30 cellular contexts compared by ENCODE assay signal in genomic region chr11:130318031-130318673, GRCh38. TPM values are rescaled to one million over a fixed set of nuclear protein-coding genes. Genes with fewer than 3 reads are reported as not detected.
DNase-seq lines count a peak whose midpoint lies in the region; ATAC-seq, FAIRE-seq and TF ChIP-seq lines count a peak whose summit lies in the region.
"Had no signal": no experiment of that assay in that cellular context is flagged by ENCODE, and none has a peak within 500 bp of the region (broad histone marks: within the 10 kb centered on the region; RNA-seq: fewer than 3 reads in every experiment).

No MANE protein-coding gene starts in this region.

- POLR2A ChIA-PET in A549 (lab: Yijun Ruan, JAX) = no interaction called here

- no peak overlapping the region for H3K9ac ChIP-seq in endodermal cell (ENCODE audit: extremely low read depth, low read length, poor library complexity, severe bottlenecking)

- H3K4me3 ChIP-seq in A549 = no peak overlapping the region
- no peak overlapping the region for H3K4me3 ChIP-seq in endodermal cell (ENCODE audit: low read length)
- H3K4me3 ChIP-seq in right lobe of liver = no peak overlapping the region
- H3K4me3 ChIP-seq: dorsolateral prefrontal cortex, SK-N-MC, transverse colon had no signal

- TF ChIP-seq CTCF in A549 (IDR thresholded peaks at IDR 0.05) (no peak), endodermal cell (conservative IDR thresholded peaks at IDR 0.05) (no peak), right lobe of liver (IDR thresholded peaks at IDR 0.05) (no peak), HFFc6 (IDR thresholded peaks at IDR 0.05) (no peak)

- H3K4me2 ChIP-seq in A549 = peak overlapping the region; percentile 77

- no peak overlapping the region for H3K27ac Mint-ChIP-seq in endodermal cell
- no peak overlapping the region for H3K27ac Mint-ChIP-seq in HFFc6
- H3K27ac Mint-ChIP-seq: activated CD4-positive, alpha-beta memory T cell treated with anti-CD3 and anti-CD28 coated beads, Interleukin-2, amount 10 ng/mL, durations not matched to agents 7 days and 5 days; activated naive CD8-positive, alpha-beta T cell treated with anti-CD3 and anti-CD28 coated beads for 36 hours; CD8-positive, alpha-beta T cell had no signal

- H3K9me3 Mint-ChIP-seq in endodermal cell (peaks cover 30% of the 10 kb centered on the region), HFFc6 (peaks cover 15% of the 10 kb centered on the region)

- no peak for FAIRE-seq in A549 (lab: Jason Lieb, UNC)
- FAIRE-seq: A204.1, endothelial cell of umbilical vein had no signal

- H3K27me3 ChIP-seq in endodermal cell (ENCODE audit: control insufficient read depth, insufficient read depth, low read length, poor library complexity, severe bottlenecking) = no peaks in the 10 kb centered on the region
- no peaks in the 10 kb centered on the region for H3K27me3 ChIP-seq in right lobe of liver
- H3K27me3 ChIP-seq: dorsolateral prefrontal cortex, transverse colon had no signal

- no peak for TF ChIP-seq POLR2A in A549 (IDR thresholded peaks at IDR 0.05; ENCODE audit: low read length)
- TF ChIP-seq POLR2A in right lobe of liver (IDR thresholded peaks at IDR 0.05) = no peak
- no peak for TF ChIP-seq POLR2A in erythroblast (IDR thresholded peaks at IDR 0.05; ENCODE audit: low read length)

- H3K4me1 Mint-ChIP-seq in endodermal cell = peaks cover 27% of the 10 kb centered on the region
- peaks cover 12% of the 10 kb centered on the region for H3K4me1 Mint-ChIP-seq in HFFc6 (ENCODE audit: low read depth)

- ATAC-seq in A549 (no peak), right lobe of liver (peak in 2 of 4 donors; percentile 16 to 25), GM19467 (IDR thresholded peaks at IDR 0.05; ENCODE audit: unreplicated experiment) (no peak)
- ATAC-seq: CD8-positive, alpha-beta T cell; HCT116 had no signal

- TF ChIP-seq RAD21 in A549 (conservative IDR thresholded peaks at IDR 0.05 in 1 of 2, IDR thresholded peaks at IDR 0.05 in 1 of 2) = no peak

- H3K36me3 Mint-ChIP-seq in endodermal cell (ENCODE audit: low read depth) (no peaks in the 10 kb centered on the region), HFFc6 (ENCODE audit: low read depth) (peaks cover 8% of the 10 kb centered on the region; the same call in 1 of the 2 replicates)

- intact Hi-C loops in right lobe of liver (cut with DNase I) = no loop called here

- TF ChIP-seq EP300 in A549 (IDR thresholded peaks at IDR 0.05) = no peak

- no peaks in the 10 kb centered on the region for H3K27me3 Mint-ChIP-seq in endodermal cell (ENCODE audit: insufficient read depth)
- H3K27me3 Mint-ChIP-seq in HFFc6 (ENCODE audit: insufficient read depth) = peaks cover 8% of the 10 kb centered on the region
- H3K27me3 Mint-ChIP-seq: activated CD4-positive, alpha-beta memory T cell treated with anti-CD3 and anti-CD28 coated beads, Interleukin-2, amount 10 ng/mL, durations not matched to agents 7 days and 5 days; activated naive CD8-positive, alpha-beta T cell treated with anti-CD3 and anti-CD28 coated beads for 36 hours had no signal

- H3K27ac ChIP-seq in A549 = peak overlapping the region; percentile 69 to 83; a peak in 5 of 6 replicates
- H3K27ac ChIP-seq in endodermal cell (ENCODE audit: low read depth, low read length) = no peak overlapping the region
- peak overlapping the region; percentile 12 to 60 (median 53) for H3K27ac ChIP-seq in right lobe of liver
- H3K27ac ChIP-seq: dorsolateral prefrontal cortex, SK-N-MC, transverse colon had no signal

- WGBS in A549 (ENCODE audit: missing lambda C conversion rate) = 9% methylated on average over 4 of the region's 4 CpGs
- 79 to 88% methylated on average over 1 to 4 of the region's 4 CpGs for WGBS in endodermal cell (ENCODE audit: insufficient coverage in 1 of 2, insufficient read length in 1 of 2), 2 experiments
- 27% methylated on average over 4 of the region's 4 CpGs for WGBS in right lobe of liver (ENCODE audit: insufficient coverage, low coverage, low lambda C conversion rate, missing lambda C conversion rate)

- H3K4me3 Mint-ChIP-seq in endodermal cell (no peak overlapping the region), HFFc6 (no peak overlapping the region)
- H3K4me3 Mint-ChIP-seq: activated CD4-positive, alpha-beta memory T cell treated with anti-CD3 and anti-CD28 coated beads, Interleukin-2, amount 10 ng/mL, durations not matched to agents 7 days and 5 days; activated naive CD8-positive, alpha-beta T cell treated with anti-CD3 and anti-CD28 coated beads for 36 hours; CD8-positive, alpha-beta T cell had no signal

- H3K36me3 ChIP-seq in endodermal cell (ENCODE audit: control insufficient read depth, insufficient read depth, low read length) (no peaks in the 10 kb centered on the region), right lobe of liver (no peaks in the 10 kb centered on the region)
- H3K36me3 ChIP-seq: transverse colon had no signal

- H3K9me3 ChIP-seq in A549 = peaks cover 8% of the 10 kb centered on the region; the same call in 1 of the 3 replicates
- peaks cover 36% of the 10 kb centered on the region for H3K9me3 ChIP-seq in endodermal cell (ENCODE audit: control insufficient read depth, low read length)
- no peaks in the 10 kb centered on the region for H3K9me3 ChIP-seq in right lobe of liver
- H3K9me3 ChIP-seq: transverse colon had no signal

- CTCF ChIA-PET in A549 (lab: Yijun Ruan, JAX) = no interaction called here

- DNase-seq in A549 (ENCODE audit: low read depth in 1 of 2, low spot score in 1 of 2) (no peak), NCI-H526 (lab: John Stamatoyannopoulos, UW) (peak; percentile 71 to 87), endodermal cell (peak; percentile 55), right lobe of liver (no peak), erythroblast (lab: John Stamatoyannopoulos, UW) (no peak), NCI-H774 (lab: John Stamatoyannopoulos, UW) (no peak), HFFc6 (no peak)
- DNase-seq: activated CD4-positive, alpha-beta memory T cell treated with anti-CD3 and anti-CD28 coated beads, Interleukin-2, amount 10 ng/mL, durations not matched to agents 7 days and 5 days; activated CD4-positive, alpha-beta T cell treated with anti-CD3 and anti-CD28 coated beads for 1 hour; activated effector memory CD4-positive, alpha-beta T cell treated with anti-CD3 and anti-CD28 coated beads, Interleukin-2, amount 50 U/mL, for 16 hours; activated naive CD8-positive, alpha-beta T cell treated with anti-CD3 and anti-CD28 coated beads for 36 hours; activated T-cell treated with anti-CD3 and anti-CD28 coated beads for 4 hours; aorta; CD8-positive, alpha-beta T cell; cerebellar nuclear complex; dorsolateral prefrontal cortex; glutamatergic neuron; Karpas-422; NCI-H1417 treated with DMSO at 0.1 percent for 48 hours; NCI-H2081 treated with DMSO at 0.1 percent for 48 hours; NCI-H345; nucleus accumbens; retina; T-helper 2 cell; transverse colon had no signal

- H3K4me1 ChIP-seq in A549 (peaks cover 18% of the 10 kb centered on the region), endodermal cell (ENCODE audit: control insufficient read depth, insufficient read depth, low read length) (peaks cover 6% of the 10 kb centered on the region), right lobe of liver (peaks cover 0 to 20% (median 9%) of the 10 kb centered on the region in 4 donors)

TF ChIP-seq in A549, 52 proteins besides CTCF, POLR2A, EP300 and RAD21:
- TF ChIP-seq JUN (IDR thresholded peaks at IDR 0.05) (no peak), RCOR1 (IDR thresholded peaks at IDR 0.05; ENCODE audit: low read depth, low read length) (no peak), NPAS2 (CRISPR knock-in tag; IDR thresholded peaks at IDR 0.05; ENCODE audit: borderline replicate concordance) (no peak), PHF8 (IDR thresholded peaks at IDR 0.05; ENCODE audit: borderline replicate concordance, low read depth) (no peak), E2F6 (IDR thresholded peaks at IDR 0.05; ENCODE audit: borderline replicate concordance, low read depth) (no peak), CEBPB (IDR thresholded peaks at IDR 0.05) (no peak), KDM1A (IDR thresholded peaks at IDR 0.05; ENCODE audit: low read depth) (no peak), ZSCAN20 (CRISPR knock-in tag; IDR thresholded peaks at IDR 0.05) (no peak)
- TF ChIP-seq, protein P1, sequence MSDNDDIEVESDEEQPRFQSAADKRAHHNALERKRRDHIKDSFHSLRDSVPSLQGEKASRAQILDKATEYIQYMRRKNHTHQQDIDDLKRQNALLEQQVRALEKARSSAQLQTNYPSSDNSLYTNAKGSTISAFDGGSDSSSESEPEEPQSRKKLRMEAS (IDR thresholded peaks at IDR 0.05) = no peak
TF ChIP-seq in A549: peak in this region for 0.

RNA-seq across cellular contexts. Expression of gene ZBTB44, which starts 3.4 kb away (rescaled TPM):
- polyA plus RNA-seq in A549 (2011; rRNA removed) (16.1 and 21.0 TPM in 2 replicates), A549 (2017; fragmentation: RNase III; extraction: RNeasy Plus Mini Kit Qiagen cat#74134 plus additional on column Dnase treatment) (6.7 to 8.3 TPM (median 8.0 TPM) in 3 replicates)
- 4.5 and 5.2 TPM in 2 replicates for polyA plus RNA-seq in A549 (2012; cell fraction: cytosol; rRNA removed)
- polyA plus RNA-seq in A549 (2012; cell fraction: nucleus; rRNA removed) = 2.7 and 4.5 TPM in 2 replicates
- polyA minus RNA-seq in A549 (2011; rRNA and poly(A)+ RNA removed) = 42.7 and 43.3 TPM in 2 replicates
- total RNA-seq in endodermal cell (10 to 100 TPM; 66.1 to 69.2 TPM), right lobe of liver (10 to 100 TPM; 16.3 to 22.4 (median 18.4) TPM)
- 25.8 TPM for polyA plus RNA-seq in endodermal cell (2013, experiment 1 of 2)
- polyA plus RNA-seq in endodermal cell (2013, experiment 2 of 2) = 24.9 TPM
- total RNA-seq in HFFc6 (2021; fragmentation: NEBNext Ultra II Directional; extraction: Animal tissue kit (Norgen Biotek cat#: 25700)) = 10 to 100 TPM in 5 of 6 experiments, 1 to 10 TPM in 1; 9.4 to 16.5 (median 12.4) TPM

Comparison
In these comparisons a context has a peak if more than half of its experiments do, and no peak if none do; other contexts are left out.
1. DNase-seq: peak in NCI-H526 (2 of 2) and endodermal cell (single experiment); none in A549 (0 of 2), right lobe of liver (0 of 3), erythroblast (0 of 2), NCI-H774 (single experiment) and HFFc6 (single experiment).